18 cellular contexts compared by ENCODE assay signal in the genomic region with DNA sequence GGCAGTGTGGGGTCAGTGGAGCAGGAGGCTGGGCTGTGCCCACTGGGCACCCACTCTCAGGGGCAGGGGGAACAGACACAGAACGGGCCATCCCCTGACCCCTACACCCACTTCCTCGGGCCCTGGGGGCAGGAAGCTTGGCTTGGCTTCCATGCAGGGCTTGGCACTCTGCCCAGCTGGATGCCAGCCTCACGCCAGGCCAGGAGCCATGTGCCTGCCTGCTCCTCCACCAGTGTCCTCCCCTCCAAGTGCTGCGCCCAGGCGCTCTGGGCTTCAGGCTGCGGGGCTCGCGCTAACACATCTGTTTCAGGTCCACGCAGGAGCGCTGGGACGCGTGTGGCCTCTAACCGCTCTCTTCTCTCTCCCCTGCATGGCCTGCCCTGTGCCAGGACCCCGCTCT. TPM values are rescaled to one million over a fixed set of nuclear protein-coding genes. Genes with fewer than 3 reads are reported as not detected.
DNase-seq lines count a peak whose midpoint lies in the region; ATAC-seq and TF ChIP-seq lines count a peak whose summit lies in the region.
"Had no signal": no experiment of that assay in that cellular context is flagged by ENCODE, and none has a peak within 500 bp of the region (broad histone marks: within the 10 kb centered on the region; RNA-seq: fewer than 3 reads in every experiment).

No MANE protein-coding gene starts in this region.

- TF ChIP-seq POLR2A in gastroesophageal sphincter (IDR thresholded peaks at IDR 0.05), result no peak

- H3K36me3 ChIP-seq in gastroesophageal sphincter, result peaks cover 0 to 3% of the 10 kb centered on the region in 2 donors
- H3K36me3 ChIP-seq in thoracic aorta, result peaks cover 29% of the 10 kb centered on the region
- H3K36me3 ChIP-seq: neural progenitor cell had no signal

- H3K4me1 ChIP-seq in gastroesophageal sphincter (peaks cover 0 to 100% (median 38%) of the 10 kb centered on the region in 3 donors), thoracic aorta (ENCODE audit: control insufficient read depth in 1 of 2, low read depth in 2 of 2) (peaks cover 42 to 82% of the 10 kb centered on the region in 2 donors)

- H3K27ac ChIP-seq in gastroesophageal sphincter (peak overlapping the region; percentile 44 to 92 (median 89)), thoracic aorta (peak overlapping the region; percentile 71 to 76)
- H3K27ac ChIP-seq: neural progenitor cell had no signal

- H3K27me3 Mint-ChIP-seq in activated naive CD4-positive, alpha-beta T cell treated with anti-CD3 and anti-CD28 coated beads for 36 hours (ENCODE audit: low read depth), result no peaks in the 10 kb centered on the region

- intact Hi-C loops in activated naive CD4-positive, alpha-beta T cell treated with anti-CD3 and anti-CD28 coated beads for 36 hours (cut with micrococcal nuclease), result no loop called here

- no peak for TF ChIP-seq CTCF in gastroesophageal sphincter (IDR thresholded peaks at IDR 0.05)
- no peak for TF ChIP-seq CTCF in thoracic aorta (IDR thresholded peaks at IDR 0.05)

- H3K36me3 Mint-ChIP-seq in activated naive CD4-positive, alpha-beta T cell treated with anti-CD3 and anti-CD28 coated beads for 36 hours (ENCODE audit: low read depth), result no peaks in the 10 kb centered on the region
- H3K36me3 Mint-ChIP-seq: activated CD4-positive, alpha-beta memory T cell treated with anti-CD3 and anti-CD28 coated beads for 36 hours; CD14-positive monocyte; neural progenitor cell had no signal

- H3K27me3 ChIP-seq in gastroesophageal sphincter (peaks cover 7% of the 10 kb centered on the region), thoracic aorta (replicated peaks; ENCODE audit: insufficient read depth) (no peaks in the 10 kb centered on the region)
- H3K27me3 ChIP-seq: neural progenitor cell had no signal

- DNase-seq in RPMI8226 (peak; percentile 35), midbrain (lab: John Stamatoyannopoulos, UW) (peak; percentile 11), thoracic aorta (ENCODE audit: low spot score) (no peak)
- no peak for DNase-seq in activated naive CD4-positive, alpha-beta T cell treated with anti-CD3 and anti-CD28 coated beads for 36 hours
- DNase-seq: activated CD4-positive, alpha-beta memory T cell treated with anti-CD3 and anti-CD28 coated beads for 36 hours; dermis blood vessel endothelial cell; H7; IMR-90; stimulated activated naive CD4-positive, alpha-beta T cell treated with Interleukin-2 at 50 U/mL for 16 hours had no signal

- H3K27ac Mint-ChIP-seq in activated naive CD4-positive, alpha-beta T cell treated with anti-CD3 and anti-CD28 coated beads for 36 hours, result no peak overlapping the region
- H3K27ac Mint-ChIP-seq: activated CD4-positive, alpha-beta memory T cell treated with anti-CD3 and anti-CD28 coated beads for 36 hours had no signal

- no peak for TF ChIP-seq EP300 in gastroesophageal sphincter (IDR thresholded peaks at IDR 0.05)

- H3K9me3 Mint-ChIP-seq in activated naive CD4-positive, alpha-beta T cell treated with anti-CD3 and anti-CD28 coated beads for 36 hours, result no peaks in the 10 kb centered on the region
- H3K9me3 Mint-ChIP-seq: activated CD4-positive, alpha-beta memory T cell treated with anti-CD3 and anti-CD28 coated beads for 36 hours; neural progenitor cell had no signal

- CTCF ChIA-PET in activated naive CD4-positive, alpha-beta T cell treated with anti-CD3 and anti-CD28 coated beads for 36 hours (lab: Charles Lee), result no interaction called here

- ATAC-seq in gastroesophageal sphincter, result peak; percentile 16
- ATAC-seq in thoracic aorta (ENCODE audit: insufficient number of reproducible peaks, low FRiP score, low read depth), result no peak
- no peak for ATAC-seq in GM21526 (IDR thresholded peaks at IDR 0.05; ENCODE audit: low FRiP score, unreplicated experiment)
- no peak for ATAC-seq in HG03442 (IDR thresholded peaks at IDR 0.05; ENCODE audit: unreplicated experiment)
- no peak for ATAC-seq in HG02642 (IDR thresholded peaks at IDR 0.05; ENCODE audit: poor library complexity, unreplicated experiment)
- ATAC-seq: esophagus mucosa had no signal

- no peak overlapping the region for H3K4me3 Mint-ChIP-seq in activated naive CD4-positive, alpha-beta T cell treated with anti-CD3 and anti-CD28 coated beads for 36 hours
- H3K4me3 Mint-ChIP-seq: activated CD4-positive, alpha-beta memory T cell treated with anti-CD3 and anti-CD28 coated beads for 36 hours; CD14-positive monocyte; neural progenitor cell had no signal

- no peaks in the 10 kb centered on the region for H3K9me3 ChIP-seq in gastroesophageal sphincter
- no peaks in the 10 kb centered on the region for H3K9me3 ChIP-seq in thoracic aorta

- 95% methylated on average over 10 of the region's 14 CpGs; no CpG with 5 or more reads in 1 of the 2 donors for WGBS in gastroesophageal sphincter (ENCODE audit: low coverage in 1 of 2), 2 donors

- no peaks in the 10 kb centered on the region for H3K4me1 Mint-ChIP-seq in activated naive CD4-positive, alpha-beta T cell treated with anti-CD3 and anti-CD28 coated beads for 36 hours (ENCODE audit: low read depth)

- H3K4me3 ChIP-seq in gastroesophageal sphincter (no peak overlapping the region), thoracic aorta (no peak overlapping the region)
- H3K4me3 ChIP-seq: lung, neural progenitor cell, smooth muscle cell had no signal

RNA-seq across cellular contexts. Expression of a gene that starts 12.7 kb away (rescaled TPM):
- total RNA-seq in gastroesophageal sphincter (10 to 100 TPM; 12.9 to 45.8 (median 18.6) TPM), thoracic aorta (10 to 100 TPM; 59.5 to 63.8 TPM)
- under 1 TPM; 0.10 to 0.38 TPM for total RNA-seq in activated naive CD4-positive, alpha-beta T cell treated with anti-CD3 and anti-CD28 coated beads for 36 hours
- total RNA-seq: dermis blood vessel endothelial cell had no signal

RNA-seq across cellular contexts. Expression of a gene that starts 26.7 kb away (rescaled TPM):
- total RNA-seq in gastroesophageal sphincter (not detected), thoracic aorta (not detected)
- not detected for total RNA-seq in activated naive CD4-positive, alpha-beta T cell treated with anti-CD3 and anti-CD28 coated beads for 36 hours
- total RNA-seq: activated CD4-positive, alpha-beta memory T cell treated with anti-CD3 and anti-CD28 coated beads for 36 hours; dermis blood vessel endothelial cell; esophagus mucosa; H7; IMR-90; smooth muscle cell had no signal

Comparison
In these comparisons a context has a peak if more than half of its experiments do, and no peak if none do; other contexts are left out.
1. DNase-seq: peak in RPMI8226 (single experiment) and midbrain (single experiment); none in thoracic aorta (single experiment) and activated naive CD4-positive, alpha-beta T cell treated with anti-CD3 and anti-CD28 coated beads for 36 hours (single experiment).
2. RNA of a gene that starts 12.7 kb away (total RNA-seq): 59.5 to 63.8 TPM in thoracic aorta and 12.9 to 45.8 TPM in gastroesophageal sphincter; 0.10 to 0.38 TPM in activated naive CD4-positive, alpha-beta T cell treated with anti-CD3 and anti-CD28 coated beads for 36 hours; every median in the first group is over 10 times any median in the second.